In the genomic region with DNA sequence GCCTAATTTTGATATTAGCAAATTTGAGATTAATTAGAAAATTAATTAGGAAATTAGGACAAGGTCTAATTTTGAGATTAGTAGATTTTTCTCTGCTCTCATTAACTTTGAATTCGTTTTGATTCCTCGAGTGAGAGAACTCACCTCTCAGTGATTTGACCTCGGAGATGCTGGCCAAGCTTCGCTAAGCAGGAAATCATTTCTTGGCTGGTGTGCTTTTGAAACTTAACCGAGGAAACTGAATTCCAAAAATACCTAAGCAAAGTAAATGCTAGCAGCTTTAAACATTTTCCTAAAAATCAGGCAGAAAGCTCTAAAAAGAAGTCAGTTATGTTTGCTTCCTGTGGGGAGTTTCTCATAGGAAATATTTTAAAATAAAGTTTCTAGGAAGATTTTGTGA, we compare ENCODE assay signal across 14 cellular contexts. TPM values are rescaled to one million over a fixed set of nuclear protein-coding genes. Genes with fewer than 3 reads are reported as not detected.
DNase-seq lines count a peak whose midpoint lies in the region; ATAC-seq and TF ChIP-seq lines count a peak whose summit lies in the region.
"Had no signal": no experiment of that assay in that cellular context is flagged by ENCODE, and none has a peak within 500 bp of the region (broad histone marks: within the 10 kb centered on the region; RNA-seq: fewer than 3 reads in every experiment).

No MANE protein-coding gene starts in this region.

- peaks cover 41% of the 10 kb centered on the region for H3K36me3 Mint-ChIP-seq in T-helper 2 cell treated with Interferon-gamma antibody and Interleukin-4, amounts not matched to agents 5 μg/mL and 100 μg/mL, for 36 hours (ENCODE audit: low read depth)
- H3K36me3 Mint-ChIP-seq in T-helper 17 cell (ENCODE audit: low read depth), result peaks cover 2% of the 10 kb centered on the region
- H3K36me3 Mint-ChIP-seq: stimulated activated naive B cell treated with anti-CD40 and anti-IgM and Interleukin-4, amounts not matched to agents 10 μg/mL and 1 μg/mL and 100 μg/mL, for 72 hours had no signal

- WGBS in spleen, 5 donors, result 5 to 17% (median 9%) methylated on average over 5 of the region's 5 CpGs

- peak overlapping the region; percentile 7 to 71 (median 63) for H3K27ac ChIP-seq in spleen
- H3K27ac ChIP-seq: cardiac muscle cell, right lobe of liver had no signal

- H3K4me3 Mint-ChIP-seq in T-helper 2 cell treated with Interferon-gamma antibody and Interleukin-4, amounts not matched to agents 5 μg/mL and 100 μg/mL, for 36 hours, result peak overlapping the region; percentile 20
- H3K4me3 Mint-ChIP-seq in T-helper 17 cell, result peak overlapping the region; percentile 71

- intact Hi-C loops in spleen (cut with DNase I; ENCODE audit: low total_unique reads), result no loop called here

- TF ChIP-seq CTCF in fibroblast of pulmonary artery (IDR thresholded peaks at IDR 0.05; ENCODE audit: low read length, missing control alignments) (no peak), spleen (IDR thresholded peaks at IDR 0.05 in 8 of 11, conservative IDR thresholded peaks at IDR 0.05 in 3 of 11) (no peak)

- no peaks in the 10 kb centered on the region for H3K27me3 ChIP-seq in spleen (replicated peaks in 1 of 7)
- H3K27me3 ChIP-seq: cardiac muscle cell, right lobe of liver had no signal

- H3K36me3 ChIP-seq in spleen, result peaks cover 0 to 34% (median 0%) of the 10 kb centered on the region in 6 donors
- H3K36me3 ChIP-seq: cardiac muscle cell, right lobe of liver had no signal

- TF ChIP-seq POLR2A in spleen (IDR thresholded peaks at IDR 0.05), result no peak

- no peak for DNase-seq in T-helper 2 cell treated with Interferon-gamma antibody and Interleukin-4, amounts not matched to agents 5 μg/mL and 100 μg/mL, for 36 hours (ENCODE audit: low spot score)
- DNase-seq in T-helper 2 cell (no peak), T-helper 17 cell (no peak), fibroblast of pulmonary artery (ENCODE audit: low read depth) (peak; percentile 57), spleen (no peak), SIG-M5 treated with dmso at 0.1 percent for 504 hours (lab: John Stamatoyannopoulos, UW; ENCODE audit: unreplicated experiment) (no peak), G401 (ENCODE audit: low spot score) (no peak)
- DNase-seq: 8988T; NCI-H510A treated with DMSO at 0.1 percent for 48 hours; right lobe of liver; stimulated activated naive B cell treated with anti-CD40 and anti-IgM and Interleukin-4, amounts not matched to agents 10 μg/mL and 1 μg/mL and 100 μg/mL, for 72 hours had no signal

- H3K9me3 ChIP-seq in T-helper 17 cell (ENCODE audit: control insufficient read depth, low read length, poor library complexity, severe bottlenecking), result no peaks in the 10 kb centered on the region
- no peaks in the 10 kb centered on the region for H3K9me3 ChIP-seq in spleen
- H3K9me3 ChIP-seq: right lobe of liver had no signal

- H3K4me1 ChIP-seq in spleen, result peaks cover 18 to 77% (median 36%) of the 10 kb centered on the region in 6 donors
- H3K4me1 ChIP-seq: right lobe of liver had no signal

- H3K4me1 Mint-ChIP-seq in T-helper 2 cell treated with Interferon-gamma antibody and Interleukin-4, amounts not matched to agents 5 μg/mL and 100 μg/mL, for 36 hours (ENCODE audit: low read depth), result peaks cover 37% of the 10 kb centered on the region
- peaks cover 60% of the 10 kb centered on the region for H3K4me1 Mint-ChIP-seq in T-helper 17 cell

- no peaks in the 10 kb centered on the region for H3K27me3 Mint-ChIP-seq in T-helper 2 cell treated with Interferon-gamma antibody and Interleukin-4, amounts not matched to agents 5 μg/mL and 100 μg/mL, for 36 hours (ENCODE audit: low read depth)
- H3K27me3 Mint-ChIP-seq in T-helper 17 cell, result no peaks in the 10 kb centered on the region
- H3K27me3 Mint-ChIP-seq: stimulated activated naive B cell treated with anti-CD40 and anti-IgM and Interleukin-4, amounts not matched to agents 10 μg/mL and 1 μg/mL and 100 μg/mL, for 72 hours had no signal

- H3K27ac Mint-ChIP-seq in T-helper 2 cell treated with Interferon-gamma antibody and Interleukin-4, amounts not matched to agents 5 μg/mL and 100 μg/mL, for 36 hours, result peak overlapping the region; percentile 45
- peak overlapping the region; percentile 88 for H3K27ac Mint-ChIP-seq in T-helper 17 cell
- H3K27ac Mint-ChIP-seq: stimulated activated naive B cell treated with anti-CD40 and anti-IgM and Interleukin-4, amounts not matched to agents 10 μg/mL and 1 μg/mL and 100 μg/mL, for 72 hours had no signal

- H3K9me3 Mint-ChIP-seq in T-helper 2 cell treated with Interferon-gamma antibody and Interleukin-4, amounts not matched to agents 5 μg/mL and 100 μg/mL, for 36 hours, result no peaks in the 10 kb centered on the region
- H3K9me3 Mint-ChIP-seq: stimulated activated naive B cell treated with anti-CD40 and anti-IgM and Interleukin-4, amounts not matched to agents 10 μg/mL and 1 μg/mL and 100 μg/mL, for 72 hours had no signal

- in situ Hi-C loops in G401 (cut with HindIII; ENCODE audit: low sequenced_read_pairs), result no loop called here

- ATAC-seq in T-helper 17 cell (no peak), GM21390 (IDR thresholded peaks at IDR 0.05; ENCODE audit: unreplicated experiment) (no peak)
- ATAC-seq: HCT116; stimulated activated naive B cell treated with anti-CD40 and anti-IgM and Interleukin-4, amounts not matched to agents 10 μg/mL and 1 μg/mL and 100 μg/mL, for 72 hours had no signal

- H3K4me3 ChIP-seq in fibroblast of pulmonary artery (replicated peaks; ENCODE audit: low read depth, low read length) (peak overlapping the region; percentile 16), spleen (peak overlapping the region in 1 of 8 donors; percentile 6)
- H3K4me3 ChIP-seq: cardiac muscle cell, right lobe of liver had no signal

RNA-seq across cellular contexts. Expression of a gene that starts 34.9 kb away (rescaled TPM):
- total RNA-seq in T-helper 17 cell, result 100 to 1,000 TPM; 186 to 281 TPM
- total RNA-seq in spleen, result 10 to 100 TPM; 17.4 to 58.5 (median 31.3) TPM
- polyA plus RNA-seq in spleen, result 1 to 10 TPM; 3.8 to 4.5 (median 4.2) TPM
- 4.1 and 9.9 TPM in 2 replicates for total RNA-seq in G401 (2014; rRNA removed; shearing (Covaris generic))
